14 cellular contexts compared by ENCODE assay signal in the genomic region with DNA sequence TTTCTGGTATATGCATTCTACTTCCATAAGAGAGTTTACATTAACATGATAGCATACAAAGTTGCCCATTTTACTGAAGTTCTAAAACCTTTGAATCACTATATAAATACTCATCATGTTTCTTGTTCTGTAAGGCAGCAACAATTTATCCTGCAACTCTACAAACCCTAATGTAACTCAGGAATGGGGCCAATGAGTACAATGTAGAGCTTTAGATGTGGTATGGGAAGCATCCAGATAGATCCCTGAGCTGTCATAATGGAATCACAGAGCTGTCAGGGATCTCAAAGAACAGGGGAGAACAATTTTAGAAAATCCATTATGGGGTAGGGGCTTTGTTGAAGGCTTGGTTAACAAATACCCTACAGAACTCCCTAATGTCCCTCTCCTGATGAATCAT.
A peak's percentile ranks its signal among the peaks of the same experiment; 100 is the strongest.
DNase-seq lines count a peak whose midpoint lies in the region; ATAC-seq and TF ChIP-seq lines count a peak whose summit lies in the region.
"Had no signal": no experiment of that assay in that cellular context is flagged by ENCODE, and none has a peak within 500 bp of the region (broad histone marks: within the 10 kb centered on the region; RNA-seq: fewer than 3 reads in every experiment).

No MANE protein-coding gene starts in this region.

- no peak for TF ChIP-seq CTCF in astrocyte of the spinal cord (IDR thresholded peaks at IDR 0.05; ENCODE audit: low read depth, low read length)
- TF ChIP-seq CTCF in neural progenitor cell (IDR thresholded peaks at IDR 0.05): no peak
- TF ChIP-seq CTCF in PC-3 (conservative IDR thresholded peaks at IDR 0.05; ENCODE audit: low read depth, low read length): no peak

- H3K9ac ChIP-seq in neural progenitor cell (no peak overlapping the region), PC-3 (ENCODE audit: low read length) (no peak overlapping the region)

- H3K36me3 ChIP-seq in neural progenitor cell (no peaks in the 10 kb centered on the region), PC-3 (ENCODE audit: low read depth, low read length) (no peaks in the 10 kb centered on the region)
- H3K36me3 ChIP-seq: HAP-1 had no signal

- no peak overlapping the region for H3K27ac Mint-ChIP-seq in neural progenitor cell
- H3K27ac Mint-ChIP-seq in stimulated activated memory B cell treated with anti-CD40 and anti-IgM and Interleukin-4, amounts not matched to agents 10 μg/mL and 1 μg/mL and 100 μg/mL, for 72 hours: no peak overlapping the region
- H3K27ac Mint-ChIP-seq: B cell; CD4-positive, alpha-beta T cell; IgD-negative memory B cell had no signal

- H2AFZ ChIP-seq in neural progenitor cell (replicated peaks) (peak overlapping the region; percentile 17), PC-3 (ENCODE audit: low read length) (no peak overlapping the region)

- peaks cover 10% of the 10 kb centered on the region for H3K27me3 Mint-ChIP-seq in neural progenitor cell (ENCODE audit: insufficient read depth, low read depth)
- H3K27me3 Mint-ChIP-seq in stimulated activated memory B cell treated with anti-CD40 and anti-IgM and Interleukin-4, amounts not matched to agents 10 μg/mL and 1 μg/mL and 100 μg/mL, for 72 hours: peaks cover 19% of the 10 kb centered on the region
- H3K27me3 Mint-ChIP-seq: IgD-negative memory B cell had no signal

- intact Hi-C loops in PC-3 (cut with micrococcal nuclease): no loop called here

- no peaks in the 10 kb centered on the region for H3K9me3 ChIP-seq in neural progenitor cell (ENCODE audit: low read depth)
- no peaks in the 10 kb centered on the region for H3K9me3 ChIP-seq in PC-3 (ENCODE audit: low read length)
- H3K9me3 ChIP-seq: HAP-1 had no signal

- H4K20me1 ChIP-seq in neural progenitor cell (ENCODE audit: low read depth): no peaks in the 10 kb centered on the region
- H4K20me1 ChIP-seq in PC-3 (ENCODE audit: low read length): no peaks in the 10 kb centered on the region

- H3K9me3 Mint-ChIP-seq in neural progenitor cell: no peaks in the 10 kb centered on the region
- H3K9me3 Mint-ChIP-seq in stimulated activated memory B cell treated with anti-CD40 and anti-IgM and Interleukin-4, amounts not matched to agents 10 μg/mL and 1 μg/mL and 100 μg/mL, for 72 hours: no peaks in the 10 kb centered on the region
- H3K9me3 Mint-ChIP-seq: CD4-positive, alpha-beta T cell; IgD-negative memory B cell had no signal

- H3K4me3 Mint-ChIP-seq in neural progenitor cell: no peak overlapping the region
- no peak overlapping the region for H3K4me3 Mint-ChIP-seq in stimulated activated memory B cell treated with anti-CD40 and anti-IgM and Interleukin-4, amounts not matched to agents 10 μg/mL and 1 μg/mL and 100 μg/mL, for 72 hours
- H3K4me3 Mint-ChIP-seq: B cell; CD4-positive, alpha-beta T cell; IgD-negative memory B cell had no signal

- H3K27me3 ChIP-seq in neural progenitor cell (no peaks in the 10 kb centered on the region), PC-3 (ENCODE audit: low read length) (no peaks in the 10 kb centered on the region)

- H3K4me1 ChIP-seq in neural progenitor cell (peaks cover 3% of the 10 kb centered on the region), PC-3 (ENCODE audit: insufficient read depth, low read length) (no peaks in the 10 kb centered on the region)
- H3K4me1 ChIP-seq: HAP-1 had no signal

- H3K27ac ChIP-seq in neural progenitor cell (no peak overlapping the region), PC-3 (ENCODE audit: low read length) (no peak overlapping the region)

- H3K4me3 ChIP-seq in astrocyte of the spinal cord (ENCODE audit: low read depth, low read length): no peak overlapping the region
- H3K4me3 ChIP-seq in neural progenitor cell: no peak overlapping the region
- H3K4me3 ChIP-seq in PC-3 (ENCODE audit: low read length): no peak overlapping the region
- H3K4me3 ChIP-seq: HAP-1 had no signal

- in situ Hi-C loops in astrocyte of the spinal cord (cut with HindIII; ENCODE audit: low sequenced_read_pairs): no loop called here

- DNase-seq in LHCN-M2 (ENCODE audit: low read depth) (peak; percentile 12), astrocyte of the spinal cord (ENCODE audit: low read depth, low spot score) (peak; percentile 61), neural progenitor cell (ENCODE audit: low spot score) (no peak), nucleus accumbens (lab: John Stamatoyannopoulos, UW) (no peak), PC-3 (no peak)
- DNase-seq: C1 segment of cervical spinal cord; Calu3; CD4-positive, alpha-beta T cell; DMS 273 treated with DMSO at 0.1 percent for 48 hours had no signal

- ATAC-seq in stimulated activated memory B cell treated with anti-CD40 and anti-IgM and Interleukin-4, amounts not matched to agents 10 μg/mL and 1 μg/mL and 100 μg/mL, for 72 hours: no peak
- ATAC-seq in GM19023 (IDR thresholded peaks at IDR 0.05; ENCODE audit: unreplicated experiment) (no peak), PC-3 (no peak)

- no peaks in the 10 kb centered on the region for H3K9me2 ChIP-seq in PC-3 (replicated peaks; ENCODE audit: low read length)

- H3K4me2 ChIP-seq in neural progenitor cell (no peak overlapping the region), PC-3 (ENCODE audit: low read length) (no peak overlapping the region)

- no peaks in the 10 kb centered on the region for H3F3A ChIP-seq in neural progenitor cell (ENCODE audit: low read depth)
- H3F3A ChIP-seq in PC-3 (ENCODE audit: low read length, unreplicated experiment): no peaks in the 10 kb centered on the region

- CTCF ChIA-PET in PC-3 (lab: Charles Lee): no interaction called here

- no TSS peak for BruUV-seq in PC-3 (replicated peaks; lab: Mats Ljungman, UMichigan)

- H3K36me3 Mint-ChIP-seq in neural progenitor cell: no peaks in the 10 kb centered on the region
- no peaks in the 10 kb centered on the region for H3K36me3 Mint-ChIP-seq in stimulated activated memory B cell treated with anti-CD40 and anti-IgM and Interleukin-4, amounts not matched to agents 10 μg/mL and 1 μg/mL and 100 μg/mL, for 72 hours
- H3K36me3 Mint-ChIP-seq: IgD-negative memory B cell had no signal

- H3K79me2 ChIP-seq in neural progenitor cell (ENCODE audit: low read depth) (no peaks in the 10 kb centered on the region), PC-3 (ENCODE audit: low read length) (no peaks in the 10 kb centered on the region)

- H3K4me1 Mint-ChIP-seq in neural progenitor cell: no peaks in the 10 kb centered on the region
- H3K4me1 Mint-ChIP-seq in stimulated activated memory B cell treated with anti-CD40 and anti-IgM and Interleukin-4, amounts not matched to agents 10 μg/mL and 1 μg/mL and 100 μg/mL, for 72 hours: no peaks in the 10 kb centered on the region
- H3K4me1 Mint-ChIP-seq: B cell, IgD-negative memory B cell had no signal

- POLR2A ChIA-PET in PC-3 (lab: Charles Lee; ENCODE audit: unreplicated experiment): no interaction called here

Comparison
In these comparisons a context has a peak if more than half of its experiments do, and no peak if none do; other contexts are left out.
1. DNase-seq: peak in LHCN-M2 (single experiment) and astrocyte of the spinal cord (single experiment); none in neural progenitor cell (single experiment), nucleus accumbens (0 of 56) and PC-3 (single experiment).